In the genomic region with DNA sequence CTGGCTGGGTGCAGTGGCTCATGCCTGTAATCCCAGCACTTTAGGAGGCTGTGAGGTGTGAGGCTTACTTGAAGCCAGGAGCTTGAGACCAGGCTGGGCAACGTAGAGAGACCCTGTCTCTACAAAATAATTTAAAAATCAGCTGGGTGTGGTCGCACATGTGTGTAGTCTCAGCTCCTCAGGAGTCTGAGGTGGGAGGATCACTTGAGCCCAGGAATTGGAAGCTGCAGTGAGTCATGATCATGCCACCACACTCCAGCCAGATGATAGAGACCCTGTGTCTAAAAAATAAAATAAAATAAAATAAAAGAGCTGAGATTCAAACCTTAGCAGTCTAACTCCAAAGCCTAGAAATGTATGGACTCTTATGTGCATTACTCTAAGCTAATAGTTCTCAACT, we compare ENCODE assay signal across 20 cellular contexts. TPM values are rescaled to one million over a fixed set of nuclear protein-coding genes. Genes with fewer than 3 reads are reported as not detected.
DNase-seq lines count a peak whose midpoint lies in the region; ATAC-seq, FAIRE-seq and TF ChIP-seq lines count a peak whose summit lies in the region.
"Had no signal": no experiment of that assay in that cellular context is flagged by ENCODE, and none has a peak within 500 bp of the region (broad histone marks: within the 10 kb centered on the region; RNA-seq: fewer than 3 reads in every experiment).

No MANE protein-coding gene starts in this region.

- no peaks in the 10 kb centered on the region for H4K20me1 ChIP-seq in PC-3 (ENCODE audit: low read length)

- H3K4me1 ChIP-seq in PC-3 (ENCODE audit: insufficient read depth, low read length): peaks cover 36% of the 10 kb centered on the region
- H3K4me1 ChIP-seq in gastroesophageal sphincter: no peaks in the 10 kb centered on the region
- H3K4me1 ChIP-seq in Peyer's patch: no peaks in the 10 kb centered on the region

- H2AFZ ChIP-seq in PC-3 (ENCODE audit: low read length): 0 out of 2 replicates have a peak overlapping the region, but pooled peaks have one; percentile 35

- H3K4me3 ChIP-seq in PC-3 (ENCODE audit: low read length): peak overlapping the region; percentile 17; the same call in 1 of the 2 replicates
- no peak overlapping the region for H3K4me3 ChIP-seq in bronchial epithelial cell (ENCODE audit: low read depth, low read length)
- no peak overlapping the region for H3K4me3 ChIP-seq in kidney epithelial cell (ENCODE audit: low read depth, low read length)
- H3K4me3 ChIP-seq in gastroesophageal sphincter: no peak overlapping the region
- no peak overlapping the region for H3K4me3 ChIP-seq in Peyer's patch

- 85% methylated on average over 2 of the region's 2 CpGs; no CpG with 5 or more reads in 1 of the 2 donors for WGBS in gastroesophageal sphincter (ENCODE audit: low coverage in 1 of 2), 2 donors

- no TSS peak for BruUV-seq in PC-3 (replicated peaks; lab: Mats Ljungman, UMichigan)

- TF ChIP-seq EP300 in gastroesophageal sphincter (IDR thresholded peaks at IDR 0.05): no peak

- H3K4me2 ChIP-seq in PC-3 (ENCODE audit: low read length): peak overlapping the region; percentile 60
- H3K4me2 ChIP-seq: KMS-11 had no signal

- H3K9me2 ChIP-seq in PC-3 (replicated peaks; ENCODE audit: low read length): no peaks in the 10 kb centered on the region

- peaks cover 4% of the 10 kb centered on the region for H3F3A ChIP-seq in PC-3 (ENCODE audit: low read length, unreplicated experiment)

- H3K9ac ChIP-seq in PC-3 (ENCODE audit: low read length): peak overlapping the region; percentile 80
- H3K9ac ChIP-seq: KMS-11 had no signal

- DNase-seq in EH (ENCODE audit: low read depth): peak; percentile 32
- peak; percentile 48 for DNase-seq in PC-3
- DNase-seq in bronchial epithelial cell (ENCODE audit: low read depth): peak; percentile 65
- peak; percentile 21 for DNase-seq in kidney epithelial cell (ENCODE audit: low read depth)
- DNase-seq in Peyer's patch: no peak
- no peak for DNase-seq in Right ventricle myocardium superior
- DNase-seq: activated CD8-positive, alpha-beta T cell treated with anti-CD3 and anti-CD28 coated beads for 36 hours; activated T-cell treated with anti-CD3 and anti-CD28 coated beads, Interleukin-2, amount 50 U/mL, for 4 hours; CD8-positive, alpha-beta memory T cell; central memory CD4-positive, alpha-beta T cell; effector CD8-positive, alpha-beta T cell; left ventricle myocardium superior; NCI-H1105 treated with DMSO at 0.1 percent for 48 hours; stimulated activated CD4-positive, alpha-beta T cell treated with anti-CD3 and anti-CD28 coated beads, Interleukin-4, amount 100 ng/mL, for 24 hours had no signal

- TF ChIP-seq CTCF in PC-3 (conservative IDR thresholded peaks at IDR 0.05; ENCODE audit: low read depth, low read length) (no peak), bronchial epithelial cell (IDR thresholded peaks at IDR 0.05; ENCODE audit: insufficient read depth, low read length, severe bottlenecking) (no peak), kidney epithelial cell (IDR thresholded peaks at IDR 0.05; ENCODE audit: insufficient read depth, low read length, poor library complexity, severe bottlenecking) (no peak), gastroesophageal sphincter (IDR thresholded peaks at IDR 0.05) (no peak), Peyer's patch (IDR thresholded peaks at IDR 0.05) (no peak)

- peak overlapping the region; percentile 98 for H3K27ac ChIP-seq in PC-3 (ENCODE audit: low read length)
- H3K27ac ChIP-seq in gastroesophageal sphincter: no peak overlapping the region
- H3K27ac ChIP-seq in Peyer's patch: no peak overlapping the region
- H3K27ac ChIP-seq: KMS-11 had no signal

- no peaks in the 10 kb centered on the region for H3K79me2 ChIP-seq in PC-3 (ENCODE audit: low read length)

- no peaks in the 10 kb centered on the region for H3K9me3 ChIP-seq in PC-3 (ENCODE audit: low read length)
- no peaks in the 10 kb centered on the region for H3K9me3 ChIP-seq in gastroesophageal sphincter
- no peaks in the 10 kb centered on the region for H3K9me3 ChIP-seq in Peyer's patch

- POLR2A ChIA-PET in PC-3 (lab: Charles Lee; ENCODE audit: unreplicated experiment): interaction anchor here (0.5 kb wide), 1 partner anchor 12 kb away, joined by 3 read pairs; no protein-coding TSS in a partner anchor

- FAIRE-seq in bronchial epithelial cell (lab: Jason Lieb, UNC): no peak
- FAIRE-seq: frontal cortex, RCC 7860 had no signal

- intact Hi-C loops in PC-3 (cut with micrococcal nuclease): no loop called here
- intact Hi-C loops in Right ventricle myocardium superior (cut with DNase I): no loop called here

- no peak for TF ChIP-seq POLR2A in gastroesophageal sphincter (IDR thresholded peaks at IDR 0.05)
- TF ChIP-seq POLR2A in Peyer's patch (IDR thresholded peaks at IDR 0.05): no peak

- ATAC-seq in PC-3: peak; percentile 42
- no peak for ATAC-seq in gastroesophageal sphincter
- ATAC-seq in GM19463 (IDR thresholded peaks at IDR 0.05; ENCODE audit: unreplicated experiment): no peak
- ATAC-seq in Right ventricle myocardium superior (ENCODE audit: poor library complexity): no peak
- ATAC-seq: activated CD8-positive, alpha-beta T cell treated with anti-CD3 and anti-CD28 coated beads for 36 hours; activated naive CD4-positive, alpha-beta T cell treated with anti-CD3 and anti-CD28 coated beads, Interleukin-2, amount 50 U/mL, for 72 hours; activated T-cell treated with anti-CD3 and anti-CD28 coated beads, Interleukin-2, amount 50 U/mL, for 4 hours; left ventricle myocardium superior had no signal

- H3K27me3 ChIP-seq in PC-3 (ENCODE audit: low read length) (no peaks in the 10 kb centered on the region), bronchial epithelial cell (ENCODE audit: control insufficient read depth, insufficient read depth, low read length) (no peaks in the 10 kb centered on the region), kidney epithelial cell (ENCODE audit: control insufficient read depth, insufficient read depth, low read length) (no peaks in the 10 kb centered on the region), gastroesophageal sphincter (no peaks in the 10 kb centered on the region), Peyer's patch (no peaks in the 10 kb centered on the region)

- CTCF ChIA-PET in PC-3 (lab: Charles Lee): interaction anchor here (1.0 kb wide), 1 partner anchor 63 kb away, joined by 3 read pairs; no protein-coding TSS in a partner anchor

- no peaks in the 10 kb centered on the region for H3K36me3 ChIP-seq in PC-3 (ENCODE audit: low read depth, low read length)
- H3K36me3 ChIP-seq in bronchial epithelial cell (ENCODE audit: control insufficient read depth, insufficient read depth, low read length): no peaks in the 10 kb centered on the region
- no peaks in the 10 kb centered on the region for H3K36me3 ChIP-seq in kidney epithelial cell (ENCODE audit: control insufficient read depth, insufficient read depth, low read length)
- H3K36me3 ChIP-seq in gastroesophageal sphincter: no peaks in the 10 kb centered on the region
- no peaks in the 10 kb centered on the region for H3K36me3 ChIP-seq in Peyer's patch

RNA-seq across cellular contexts. Expression of gene NEDD4L, which starts 39.0 kb away (rescaled TPM):
- total RNA-seq in PC-3 (2014; rRNA removed) (100 and 105 TPM in 2 replicates), bronchial epithelial cell (11.3 and 14.2 TPM in 2 replicates), kidney epithelial cell (88.3 and 94.1 TPM in 2 replicates), gastroesophageal sphincter (10 to 100 TPM; 37.0 to 50.9 (median 43.0) TPM), Peyer's patch (100 to 1,000 TPM; 213 to 312 (median 277) TPM), Right ventricle myocardium superior (51.4 TPM)

Comparison
In these comparisons a context has a peak if more than half of its experiments do, and no peak if none do; other contexts are left out.
1. DNase-seq: peak in EH (single experiment), PC-3 (single experiment), bronchial epithelial cell (single experiment) and kidney epithelial cell (single experiment); none in Peyer's patch (0 of 3) and Right ventricle myocardium superior (single experiment).